In the genomic region with DNA sequence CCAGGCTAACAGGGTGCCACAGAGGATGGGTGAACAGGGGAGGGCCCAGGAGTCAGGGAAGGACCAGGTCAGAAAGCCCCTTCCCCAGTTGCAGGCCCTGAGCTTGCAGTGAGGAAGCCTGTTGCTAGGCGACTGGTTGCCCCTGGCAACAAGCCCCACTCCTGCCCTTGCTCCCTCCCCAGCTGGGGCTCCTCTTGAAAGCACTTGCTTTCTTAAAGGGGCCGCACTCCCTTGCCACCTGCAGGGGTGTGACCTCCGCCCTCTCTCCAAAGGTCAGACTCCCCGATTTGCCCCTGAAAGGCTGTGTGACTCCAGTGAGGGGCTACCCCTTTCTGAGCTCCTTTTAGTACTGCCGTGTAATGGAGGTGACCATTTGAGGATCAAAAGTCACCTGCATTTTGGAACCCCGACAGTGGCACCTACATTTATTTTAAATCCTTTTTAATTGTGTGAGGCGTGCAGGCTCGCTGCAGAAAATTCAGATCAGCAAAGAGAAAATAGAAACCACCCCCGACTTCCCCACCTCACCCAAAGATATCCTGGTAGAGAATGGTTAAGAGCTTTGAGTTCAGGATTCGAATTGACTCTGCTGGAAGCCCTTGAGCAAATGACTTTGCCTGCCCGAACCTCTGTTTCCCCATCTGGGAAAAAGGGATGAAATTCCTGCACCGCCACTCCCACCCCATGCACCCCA, we compare ENCODE assay signal across 8 cellular contexts. TPM values are rescaled to one million over a fixed set of nuclear protein-coding genes. Genes with fewer than 3 reads are reported as not detected.
DNase-seq lines count a peak whose midpoint lies in the region; ATAC-seq, FAIRE-seq and TF ChIP-seq lines count a peak whose summit lies in the region.

No MANE protein-coding gene starts in this region.

- H3K27ac ChIP-seq in astrocyte (ENCODE audit: low read depth, low read length): no peak overlapping the region
- no peak overlapping the region for H3K27ac ChIP-seq in suprapubic skin

- no peaks in the 10 kb centered on the region for H3K27me3 ChIP-seq in astrocyte (ENCODE audit: insufficient read depth, low read length)
- no peaks in the 10 kb centered on the region for H3K27me3 ChIP-seq in suprapubic skin

- peaks cover 3% of the 10 kb centered on the region for H3K36me3 Mint-ChIP-seq in astrocyte (ENCODE audit: low read depth, unreplicated experiment)
- H3K36me3 Mint-ChIP-seq in naive B cell: peaks cover 11 to 14% of the 10 kb centered on the region in 2 donors

- H3K4me3 Mint-ChIP-seq in astrocyte (ENCODE audit: unreplicated experiment) (no peak overlapping the region), naive B cell (peak overlapping the region in 7 of 8 donors; percentile 60 to 93 (median 72))

- H3K4me3 ChIP-seq in astrocyte (ENCODE audit: insufficient read depth, low read depth, low read length): no peak overlapping the region
- H3K4me3 ChIP-seq in suprapubic skin: no peak overlapping the region

- no peaks in the 10 kb centered on the region for H3K79me2 ChIP-seq in astrocyte (ENCODE audit: insufficient read depth, low read length)

- no peaks in the 10 kb centered on the region for H3K36me3 ChIP-seq in astrocyte (ENCODE audit: insufficient read depth, low read length)
- no peaks in the 10 kb centered on the region for H3K36me3 ChIP-seq in suprapubic skin

- no peak overlapping the region for H3K4me2 ChIP-seq in astrocyte (ENCODE audit: low read length)

- peaks cover 10% of the 10 kb centered on the region for H3K4me1 Mint-ChIP-seq in astrocyte (ENCODE audit: low read depth, unreplicated experiment)
- H3K4me1 Mint-ChIP-seq in naive B cell: peaks cover 47 to 82% (median 73%) of the 10 kb centered on the region in 3 donors

- TF ChIP-seq EP300 in suprapubic skin (IDR thresholded peaks at IDR 0.05): no peak

- 52% methylated on average over 12 of the region's 12 CpGs for WGBS in suprapubic skin

- H3K4me1 ChIP-seq in astrocyte (ENCODE audit: insufficient read depth, low read length) (peaks cover 11% of the 10 kb centered on the region), suprapubic skin (peaks cover 11% of the 10 kb centered on the region)

- no peaks in the 10 kb centered on the region for H4K20me1 ChIP-seq in astrocyte (ENCODE audit: insufficient read depth, low read length)

- H3K27me3 Mint-ChIP-seq in astrocyte (ENCODE audit: low read depth, unreplicated experiment): peaks cover 12% of the 10 kb centered on the region
- no peaks in the 10 kb centered on the region for H3K27me3 Mint-ChIP-seq in naive B cell

- ATAC-seq in naive B cell (ENCODE audit: low read depth in 2 of 2) (no peak), GM18873 (IDR thresholded peaks at IDR 0.05; ENCODE audit: low FRiP score, unreplicated experiment) (no peak)

- H3K27ac Mint-ChIP-seq in astrocyte (ENCODE audit: unreplicated experiment) (no peak overlapping the region), naive B cell (peak overlapping the region; percentile 56 to 98 (median 90))

- no peaks in the 10 kb centered on the region for H3K9me3 ChIP-seq in astrocyte (ENCODE audit: insufficient read depth, low read depth, low read length)
- no peaks in the 10 kb centered on the region for H3K9me3 ChIP-seq in suprapubic skin

- no peak for TF ChIP-seq POLR2A in suprapubic skin (IDR thresholded peaks at IDR 0.05)

- H3K9me3 Mint-ChIP-seq in astrocyte (ENCODE audit: unreplicated experiment): no peaks in the 10 kb centered on the region
- H3K9me3 Mint-ChIP-seq in naive B cell: no peaks in the 10 kb centered on the region

- peak; percentile 28 for DNase-seq in stimulated activated CD4-positive, alpha-beta T cell treated with anti-CD3 and anti-CD28 coated beads, Interleukin-12 subunit alpha, Interleukin-12 subunit beta, amount 100 ng/mL, for 4 hours
- DNase-seq in stimulated activated CD4-positive, alpha-beta T cell treated with anti-CD3 and anti-CD28 coated beads, Interleukin-2, amount 100 ng/mL, for 48 hours: no peak
- DNase-seq in NCI-H446 (lab: John Stamatoyannopoulos, UW) (peak; percentile 32 to 81), astrocyte (ENCODE audit: low read depth) (peak; percentile 56), naive B cell (peak; percentile 64), GM19239 (ENCODE audit: insufficient read length, low spot score) (no peak), suprapubic skin (ENCODE audit: low spot score in 2 of 2) (no peak)

- TF ChIP-seq CTCF in astrocyte (IDR thresholded peaks at IDR 0.05; ENCODE audit: insufficient read depth, low read depth, low read length) (no peak), suprapubic skin (IDR thresholded peaks at IDR 0.05) (no peak)

- no peak overlapping the region for H3K9ac ChIP-seq in astrocyte (ENCODE audit: low read length)

- no peak for FAIRE-seq in astrocyte (lab: Jason Lieb, UNC)
- FAIRE-seq in GM19239 (lab: Jason Lieb, UNC): no peak

- H2AFZ ChIP-seq in astrocyte (ENCODE audit: low read depth, low read length): no peak overlapping the region

RNA-seq across cellular contexts. Expression of a gene that starts 4.8 kb away (rescaled TPM):
- total RNA-seq in astrocyte (1.7 and 2.0 TPM in 2 replicates), suprapubic skin (10 to 100 TPM; 32.6 to 48.2 (median 35.7) TPM)
- polyA plus RNA-seq in naive B cell (ENCODE audit: low read depth in 6 of 6): 10 to 100 TPM; 10.1 to 52.1 (median 25.2) TPM

RNA-seq across cellular contexts. Expression of a gene that starts 36.8 kb away (rescaled TPM):
- 72.3 and 82.2 TPM in 2 replicates for total RNA-seq in astrocyte
- polyA plus RNA-seq in naive B cell (ENCODE audit: low read depth in 6 of 6): 10 to 100 TPM; 22.4 to 44.0 (median 26.0) TPM
- total RNA-seq in suprapubic skin: 10 to 100 TPM; 16.8 to 42.5 (median 26.4) TPM

RNA-seq across cellular contexts. Expression of a gene that starts 38.8 kb away (rescaled TPM):
- total RNA-seq in astrocyte (0.36 TPM in 1 of 2 replicates, not detected in the other), suprapubic skin (10 to 100 TPM in 1 of 4 donors, 1 to 10 TPM in 3; 1.4 to 12.1 (median 5.9) TPM)
- not detected for polyA plus RNA-seq in naive B cell (ENCODE audit: low read depth in 6 of 6)

Comparison
In these comparisons a context has a peak if more than half of its experiments do, and no peak if none do; other contexts are left out.
1. DNase-seq: peak in stimulated activated CD4-positive, alpha-beta T cell treated with anti-CD3 and anti-CD28 coated beads, Interleukin-12 subunit alpha, Interleukin-12 subunit beta, amount 100 ng/mL, for 4 hours (single experiment), NCI-H446 (2 of 2), astrocyte (single experiment) and naive B cell (single experiment); none in stimulated activated CD4-positive, alpha-beta T cell treated with anti-CD3 and anti-CD28 coated beads, Interleukin-2, amount 100 ng/mL, for 48 hours (0 of 2), GM19239 (single experiment) and suprapubic skin (0 of 2).
2. RNA of a gene that starts 4.8 kb away (total RNA-seq): 32.6 to 48.2 TPM in suprapubic skin; 1.7 to 2.0 TPM in astrocyte; every median in the first group is over 10 times any median in the second.